9 cellular contexts compared by ENCODE assay signal in genomic region chr7:64947252-64948000, GRCh38. TPM values are rescaled to one million over a fixed set of nuclear protein-coding genes. Genes with fewer than 3 reads are reported as not detected.
DNase-seq lines count a peak whose midpoint lies in the region; ATAC-seq and TF ChIP-seq lines count a peak whose summit lies in the region.
"Had no signal": no experiment of that assay in that cellular context is flagged by ENCODE, and none has a peak within 500 bp of the region (broad histone marks: within the 10 kb centered on the region; RNA-seq: fewer than 3 reads in every experiment).

No MANE protein-coding gene starts in this region.

- peaks cover 5 to 22% (median 9%) of the 10 kb centered on the region in 7 donors for H3K9me3 Mint-ChIP-seq in CD14-positive monocyte

- 6 to 9% methylated on average over 59 of the region's 59 CpGs for WGBS in ectodermal cell, 2 experiments
- 2 to 3% methylated on average over 52 to 59 of the region's 59 CpGs for WGBS in lung, 2 donors
- 5% methylated on average over 59 of the region's 59 CpGs for WGBS in thymus

- H3K9me3 ChIP-seq in ectodermal cell (ENCODE audit: control insufficient read depth, low read length), result no peaks in the 10 kb centered on the region
- H3K9me3 ChIP-seq in lung (ENCODE audit: control insufficient read depth in 2 of 2, insufficient read depth in 1 of 2, low read length in 1 of 2), result peaks cover 0 to 2% of the 10 kb centered on the region in 2 donors
- peaks cover 2% of the 10 kb centered on the region for H3K9me3 ChIP-seq in thymus (ENCODE audit: control insufficient read depth)

- no peaks in the 10 kb centered on the region for H3K36me3 Mint-ChIP-seq in CD14-positive monocyte

- H3K4me1 ChIP-seq in ectodermal cell (ENCODE audit: control insufficient read depth, insufficient read depth, low read length) (peaks cover 4% of the 10 kb centered on the region), lung (ENCODE audit: control insufficient read depth in 2 of 2, insufficient read depth in 2 of 2, low read length in 2 of 2) (peaks cover 0 to 6% of the 10 kb centered on the region in 2 donors), thymus (ENCODE audit: control insufficient read depth, insufficient read depth, low read length) (no peaks in the 10 kb centered on the region)

- ATAC-seq in lung (ENCODE audit: insufficient read depth, low FRiP score), result peak; percentile 20
- no peak for ATAC-seq in GM21515 (IDR thresholded peaks at IDR 0.05; ENCODE audit: unreplicated experiment)
- ATAC-seq in HG03521 (IDR thresholded peaks at IDR 0.05; ENCODE audit: unreplicated experiment), result no peak

- intact Hi-C loops in CD14-positive monocyte (cut with micrococcal nuclease), result no loop called here

- H3K27ac ChIP-seq in ectodermal cell (ENCODE audit: insufficient read depth, low read depth, low read length, poor library complexity, severe bottlenecking), result no peak overlapping the region
- no peak overlapping the region for H3K27ac ChIP-seq in lung (ENCODE audit: low read depth in 1 of 2, low read length in 1 of 2)
- no peak overlapping the region for H3K27ac ChIP-seq in thymus (ENCODE audit: low read depth)

- H3K27me3 Mint-ChIP-seq in CD14-positive monocyte (ENCODE audit: low read depth in 3 of 3), result peaks cover 52 to 70% (median 55%) of the 10 kb centered on the region in 3 donors

- peak overlapping the region in 1 of 2 donors; percentile 62 for H3K4me3 Mint-ChIP-seq in CD14-positive monocyte

- H3K27ac Mint-ChIP-seq in CD14-positive monocyte, result no peak overlapping the region

- no peak for TF ChIP-seq CTCF in lung (IDR thresholded peaks at IDR 0.05; ENCODE audit: control extremely low read depth, extremely low read depth)
- no peak for TF ChIP-seq CTCF in CD14-positive monocyte (IDR thresholded peaks at IDR 0.05)

- peak; percentile 43 for DNase-seq in NCI-H146 (lab: John Stamatoyannopoulos, UW)
- no peak for DNase-seq in NCI-H146 treated with DMSO at 0.1 percent for 48 hours (lab: John Stamatoyannopoulos, UW; ENCODE audit: unreplicated experiment)
- DNase-seq in lung (ENCODE audit: low spot score), result no peak
- no peak for DNase-seq in CD14-positive monocyte (ENCODE audit: low spot score)
- DNase-seq: T-helper 1 cell had no signal

- peaks cover 3% of the 10 kb centered on the region for H3K4me1 Mint-ChIP-seq in CD14-positive monocyte

- H3K36me3 ChIP-seq in ectodermal cell (ENCODE audit: control insufficient read depth, insufficient read depth, low read length), result no peaks in the 10 kb centered on the region
- H3K36me3 ChIP-seq in lung (ENCODE audit: control insufficient read depth in 2 of 2, insufficient read depth in 2 of 2, low read length in 2 of 2), result no peaks in the 10 kb centered on the region
- H3K36me3 ChIP-seq in thymus (ENCODE audit: control insufficient read depth, insufficient read depth), result no peaks in the 10 kb centered on the region

- H3K27me3 ChIP-seq in ectodermal cell (ENCODE audit: control insufficient read depth, insufficient read depth, low read length, poor library complexity, severe bottlenecking) (peaks cover 40% of the 10 kb centered on the region), lung (ENCODE audit: control insufficient read depth, insufficient read depth) (no peaks in the 10 kb centered on the region), thymus (ENCODE audit: control insufficient read depth, insufficient read depth) (peaks cover 11% of the 10 kb centered on the region)

- H3K4me3 ChIP-seq in ectodermal cell (ENCODE audit: insufficient read depth, low read depth, low read length), result peak overlapping the region; percentile 41
- no peak overlapping the region for H3K4me3 ChIP-seq in lung
- H3K4me3 ChIP-seq in thymus (ENCODE audit: low read length), result peak overlapping the region; percentile 11

RNA-seq across cellular contexts. Expression of gene ZNF117, which starts 43.4 kb away (rescaled TPM):
- 40.1 TPM for polyA plus RNA-seq in ectodermal cell (2013, experiment 1 of 4)
- polyA plus RNA-seq in ectodermal cell (2013, experiment 2 of 4), result 43.6 TPM
- polyA plus RNA-seq in ectodermal cell (2013, experiment 3 of 4), result 25.6 TPM
- polyA plus RNA-seq in ectodermal cell (2013, experiment 4 of 4), result 32.4 TPM
- total RNA-seq in lung, result 100 to 1,000 TPM in 1 of 2 donors, 10 to 100 TPM in 1; 11.7 to 100 TPM
- polyA plus RNA-seq in lung (10 to 100 TPM in 1 of 2 donors, 1 to 10 TPM in 1; 4.9 to 12.2 TPM), thymus (14.6 TPM), CD14-positive monocyte (under 1 TPM; 0.37 to 0.64 TPM)

RNA-seq across cellular contexts. Expression of gene ZNF273, which starts 44.4 kb away (rescaled TPM):
- 18.7 TPM for polyA plus RNA-seq in ectodermal cell (2013, experiment 1 of 4)
- polyA plus RNA-seq in ectodermal cell (2013, experiment 2 of 4), result 19.9 TPM
- polyA plus RNA-seq in ectodermal cell (2013, experiment 3 of 4), result 15.3 TPM
- 18.3 TPM for polyA plus RNA-seq in ectodermal cell (2013, experiment 4 of 4)
- total RNA-seq in lung, result 10 to 100 TPM; 12.4 to 15.7 TPM
- polyA plus RNA-seq in lung (1 to 10 TPM; 3.0 to 5.0 TPM), thymus (6.6 TPM), CD14-positive monocyte (1 to 10 TPM in 1 of 2 donors, under 1 TPM in 1; 0.62 to 1.7 TPM)

RNA-seq across cellular contexts. Expression of gene ERV3-1, which starts 59.1 kb away (rescaled TPM):
- 45.4 TPM for polyA plus RNA-seq in ectodermal cell (2013, experiment 1 of 4)
- polyA plus RNA-seq in ectodermal cell (2013, experiment 2 of 4), result 46.5 TPM
- polyA plus RNA-seq in ectodermal cell (2013, experiment 3 of 4), result 32.0 TPM
- polyA plus RNA-seq in ectodermal cell (2013, experiment 4 of 4), result 39.1 TPM
- total RNA-seq in lung, result 100 to 1,000 TPM in 1 of 2 donors, 10 to 100 TPM in 1; 20.8 to 168 TPM
- polyA plus RNA-seq in lung (1 to 10 TPM; 6.0 to 9.4 TPM), thymus (7.7 TPM), CD14-positive monocyte (1 to 10 TPM; 2.1 to 7.9 TPM)
